In the genomic region with DNA sequence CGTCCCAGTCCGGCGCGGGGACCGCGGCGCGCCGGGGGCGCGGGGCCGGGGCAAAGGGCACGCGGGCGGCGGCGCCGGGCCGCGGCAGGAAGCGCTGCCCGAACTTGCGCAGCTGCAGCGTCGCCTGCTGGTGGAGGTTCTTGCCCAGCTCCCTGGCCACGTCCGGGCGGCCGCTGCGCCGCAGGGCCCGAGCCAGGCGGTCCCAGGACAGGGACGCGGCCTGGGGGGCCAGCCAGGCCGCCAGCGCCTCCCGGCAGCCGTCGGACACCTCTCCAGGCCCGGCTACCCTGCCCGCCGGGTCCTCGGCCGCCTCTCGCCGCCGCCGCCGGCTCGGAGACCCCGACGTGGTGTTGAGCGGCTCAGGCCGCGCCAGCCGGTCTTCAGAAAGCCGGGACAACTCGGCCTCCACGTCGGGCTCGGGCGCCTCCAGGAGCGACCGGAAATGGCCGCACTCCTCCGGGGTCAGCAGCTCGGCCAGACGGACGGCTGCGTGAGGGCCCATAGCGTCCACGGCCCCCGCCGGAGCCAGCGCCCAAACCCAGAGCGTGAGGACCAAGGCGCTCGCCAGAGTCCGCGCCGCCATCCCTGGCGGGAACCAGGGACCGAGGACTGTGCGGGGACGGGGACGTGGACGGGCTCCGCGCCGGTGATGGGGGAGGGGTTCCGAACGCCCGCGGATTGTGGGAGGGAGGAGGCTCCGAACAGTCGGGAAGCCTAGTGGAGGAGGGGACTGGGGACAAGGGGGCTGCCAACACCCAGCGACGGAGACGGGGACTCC, we compare ENCODE assay signal across 8 cellular contexts.
DNase-seq lines count a peak whose midpoint lies in the region; ATAC-seq, FAIRE-seq and TF ChIP-seq lines count a peak whose summit lies in the region.

No MANE protein-coding gene starts in this region.

- in situ Hi-C loops in astrocyte of the cerebellum (cut with HindIII; ENCODE audit: low sequenced_read_pairs), result no loop called here

- H3K4me1 Mint-ChIP-seq in T-helper 2 cell treated with Interferon-gamma antibody and Interleukin-4, amounts not matched to agents 5 μg/mL and 100 μg/mL, for 36 hours (ENCODE audit: low read depth), result no peaks in the 10 kb centered on the region

- FAIRE-seq in HTR-8/SVneo (lab: Jason Lieb, UNC), result peak; percentile 13

- H3K9me3 Mint-ChIP-seq in T-helper 2 cell treated with Interferon-gamma antibody and Interleukin-4, amounts not matched to agents 5 μg/mL and 100 μg/mL, for 36 hours, result no peaks in the 10 kb centered on the region

- ATAC-seq in HG02870 (IDR thresholded peaks at IDR 0.05; ENCODE audit: unreplicated experiment), result no peak
- no peak for ATAC-seq in GM19455 (IDR thresholded peaks at IDR 0.05; ENCODE audit: unreplicated experiment)

- H3K36me3 Mint-ChIP-seq in T-helper 2 cell treated with Interferon-gamma antibody and Interleukin-4, amounts not matched to agents 5 μg/mL and 100 μg/mL, for 36 hours (ENCODE audit: low read depth), result no peaks in the 10 kb centered on the region

- peak overlapping the region; percentile 30 for H3K4me3 ChIP-seq in astrocyte of the cerebellum (ENCODE audit: low read depth, low read length)

- DNase-seq in HTR-8/SVneo (ENCODE audit: insufficient read length, low spot score), result peak; percentile 73
- DNase-seq in T-helper 2 cell treated with Interferon-gamma antibody and Interleukin-4, amounts not matched to agents 5 μg/mL and 100 μg/mL, for 36 hours (ENCODE audit: low spot score), result peak; percentile 72
- DNase-seq in astrocyte of the cerebellum (ENCODE audit: low read depth), result no peak
- peak; percentile 86 for DNase-seq in hepatic stellate cell (ENCODE audit: low spot score)
- peak; percentile 67 for DNase-seq in putamen (ENCODE audit: low spot score)

- TF ChIP-seq CTCF in C4-2B (conservative IDR thresholded peaks at IDR 0.05) (peak; percentile 81), astrocyte of the cerebellum (IDR thresholded peaks at IDR 0.05; ENCODE audit: low read depth, low read length, missing control alignments) (peak; percentile 42)

- no peak overlapping the region for H3K27ac ChIP-seq in C4-2B

- no peak overlapping the region for H3K27ac Mint-ChIP-seq in T-helper 2 cell treated with Interferon-gamma antibody and Interleukin-4, amounts not matched to agents 5 μg/mL and 100 μg/mL, for 36 hours

- peak overlapping the region; percentile 49 for H3K4me3 Mint-ChIP-seq in T-helper 2 cell treated with Interferon-gamma antibody and Interleukin-4, amounts not matched to agents 5 μg/mL and 100 μg/mL, for 36 hours

- H3K27me3 Mint-ChIP-seq in T-helper 2 cell treated with Interferon-gamma antibody and Interleukin-4, amounts not matched to agents 5 μg/mL and 100 μg/mL, for 36 hours (ENCODE audit: low read depth), result peaks cover 49% of the 10 kb centered on the region
